21 cellular contexts compared by ENCODE assay signal in the genomic region with DNA sequence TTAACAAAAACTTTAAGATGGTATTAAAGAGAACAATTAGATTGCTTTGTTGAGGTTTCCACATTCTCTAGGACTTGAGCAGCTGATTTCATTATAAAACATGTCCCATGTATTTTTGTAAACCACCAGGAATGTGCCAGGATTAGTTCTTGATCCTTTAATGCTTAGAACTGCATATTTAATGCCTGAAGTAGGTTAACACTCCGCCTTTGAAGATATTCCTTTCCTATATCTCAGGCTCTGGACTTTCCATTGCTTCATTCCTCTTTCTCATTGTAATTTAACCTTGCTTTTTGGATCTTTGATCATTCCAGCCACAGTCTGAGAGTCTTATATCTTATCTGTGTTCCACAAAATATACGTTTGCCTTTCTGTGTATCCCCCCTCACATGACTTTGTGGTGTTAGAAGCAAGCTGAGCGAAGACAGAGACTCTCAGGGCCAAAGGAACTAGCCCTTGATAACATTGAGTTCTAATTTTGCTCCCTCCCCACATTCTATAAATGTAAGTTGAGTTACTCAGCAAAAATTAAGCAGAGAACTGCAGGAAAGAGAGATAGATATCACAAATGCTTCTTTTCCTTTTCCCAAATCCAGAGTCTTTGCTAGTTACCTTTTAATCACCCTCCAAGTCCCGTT. TPM values are rescaled to one million over a fixed set of nuclear protein-coding genes. Genes with fewer than 3 reads are reported as not detected.
"Had no signal": no experiment of that assay in that cellular context is flagged by ENCODE, and none has a peak within 500 bp of the region (broad histone marks: within the 10 kb centered on the region; RNA-seq: fewer than 3 reads in every experiment).

No MANE protein-coding gene starts in this region.

- DNase-seq: activated CD4-positive, alpha-beta T cell treated with anti-CD3 and anti-CD28 coated beads, Interleukin-2, amount 10 ng/mL, durations not matched to agents 7 days and 5 days; activated CD8-positive, alpha-beta T cell treated with anti-CD3 and anti-CD28 coated beads, Interleukin-2, amount 10 ng/mL, durations not matched to agents 7 days and 5 days; activated naive CD4-positive, alpha-beta T cell treated with Interleukin-2 at 50 U/mL for 16 hours; activated naive CD8-positive, alpha-beta T cell treated with anti-CD3 and anti-CD28 coated beads, Interleukin-2, amount 10 ng/mL, durations not matched to agents 7 days and 5 days; activated T-cell treated with anti-CD3 and anti-CD28 coated beads, Interleukin-2, amount 50 U/mL, for 24 hours; anterior cingulate cortex; caudate nucleus; effector memory CD8-positive, alpha-beta T cell; left ventricle myocardium inferior; natural killer cell; sigmoid colon; stimulated activated naive B cell treated with anti-CD40 and anti-IgM and Interleukin-4, amounts not matched to agents 10 μg/mL and 1 μg/mL and 100 μg/mL, for 72 hours; upper lobe of right lung had no signal

- H3K4me1 ChIP-seq: foreskin keratinocyte, left ventricle myocardium inferior, parathyroid adenoma, sigmoid colon, upper lobe of right lung had no signal

- H3K27ac ChIP-seq: epithelial cell of prostate, foreskin keratinocyte, left ventricle myocardium inferior, parathyroid adenoma, sigmoid colon, upper lobe of right lung had no signal

- H3K9ac ChIP-seq: parathyroid adenoma had no signal

- H2AFZ ChIP-seq: parathyroid adenoma had no signal

- H3K9me3 ChIP-seq: left ventricle myocardium inferior, sigmoid colon, upper lobe of right lung had no signal

- H3K79me2 ChIP-seq: parathyroid adenoma had no signal

- H3K27me3 ChIP-seq: sigmoid colon, upper lobe of right lung had no signal

- H3K4me3 ChIP-seq: left ventricle myocardium inferior, sigmoid colon, upper lobe of right lung had no signal

- H3K36me3 ChIP-seq: left ventricle myocardium inferior, sigmoid colon, upper lobe of right lung had no signal

- ATAC-seq: activated CD4-positive, CD25-positive, alpha-beta regulatory T cell treated with anti-CD3 and anti-CD28 coated beads, Interleukin-2, amount 50 U/mL, for 24 hours; activated CD8-positive, alpha-beta T cell treated with anti-CD3 and anti-CD28 coated beads, Interleukin-2, amount 10 ng/mL, durations not matched to agents 7 days and 5 days; effector memory CD8-positive, alpha-beta T cell; foreskin keratinocyte; natural killer cell; stimulated activated naive B cell treated with anti-CD40 and anti-IgM and Interleukin-4, amounts not matched to agents 10 μg/mL and 1 μg/mL and 100 μg/mL, for 72 hours; upper lobe of right lung had no signal

RNA-seq across cellular contexts. Expression of gene CLEC1B, which starts 2.3 kb away (rescaled TPM):
- total RNA-seq: activated CD4-positive, alpha-beta T cell treated with anti-CD3 and anti-CD28 coated beads, Interleukin-2, amount 10 ng/mL, durations not matched to agents 7 days and 5 days; activated CD8-positive, alpha-beta T cell treated with anti-CD3 and anti-CD28 coated beads, Interleukin-2, amount 10 ng/mL, durations not matched to agents 7 days and 5 days; activated naive CD8-positive, alpha-beta T cell treated with anti-CD3 and anti-CD28 coated beads, Interleukin-2, amount 10 ng/mL, durations not matched to agents 7 days and 5 days; activated T-helper 2 cell treated with anti-CD3 and anti-CD28 coated beads, Interferon-gamma antibody, Interleukin-2, Interleukin-4, amounts not matched to agents 10 μg/mL and 5 μg/mL and 100 μg/mL, durations not matched to agents 14 hours and 24 hours and 36 hours; dermis microvascular lymphatic vessel endothelial cell; foreskin keratinocyte; kidney epithelial cell; left ventricle myocardium inferior; mucosa of gallbladder; sigmoid colon; upper lobe of right lung had no signal

RNA-seq across cellular contexts. Expression of gene CLEC12B, which starts 9.2 kb away (rescaled TPM):
- total RNA-seq: activated T-helper 2 cell treated with anti-CD3 and anti-CD28 coated beads, Interferon-gamma antibody, Interleukin-2, Interleukin-4, amounts not matched to agents 10 μg/mL and 5 μg/mL and 100 μg/mL, durations not matched to agents 14 hours and 24 hours and 36 hours; dermis microvascular lymphatic vessel endothelial cell; foreskin keratinocyte; kidney epithelial cell; left ventricle myocardium inferior; mucosa of gallbladder; sigmoid colon had no signal

RNA-seq across cellular contexts. Expression of gene CLEC9A, which starts 29.2 kb away (rescaled TPM):
- total RNA-seq: activated CD4-positive, alpha-beta T cell treated with anti-CD3 and anti-CD28 coated beads, Interleukin-2, amount 10 ng/mL, durations not matched to agents 7 days and 5 days; activated CD8-positive, alpha-beta T cell treated with anti-CD3 and anti-CD28 coated beads, Interleukin-2, amount 10 ng/mL, durations not matched to agents 7 days and 5 days; activated naive CD8-positive, alpha-beta T cell treated with anti-CD3 and anti-CD28 coated beads, Interleukin-2, amount 10 ng/mL, durations not matched to agents 7 days and 5 days; activated T-helper 2 cell treated with anti-CD3 and anti-CD28 coated beads, Interferon-gamma antibody, Interleukin-2, Interleukin-4, amounts not matched to agents 10 μg/mL and 5 μg/mL and 100 μg/mL, durations not matched to agents 14 hours and 24 hours and 36 hours; dermis microvascular lymphatic vessel endothelial cell; foreskin keratinocyte; kidney epithelial cell; left ventricle myocardium inferior; sigmoid colon had no signal

RNA-seq across cellular contexts. Expression of gene CLEC12A, which starts 30.1 kb away (rescaled TPM):
- total RNA-seq: dermis microvascular lymphatic vessel endothelial cell, foreskin keratinocyte, kidney epithelial cell had no signal
